ENCODE assay signal across 29 cellular contexts in the genomic region with DNA sequence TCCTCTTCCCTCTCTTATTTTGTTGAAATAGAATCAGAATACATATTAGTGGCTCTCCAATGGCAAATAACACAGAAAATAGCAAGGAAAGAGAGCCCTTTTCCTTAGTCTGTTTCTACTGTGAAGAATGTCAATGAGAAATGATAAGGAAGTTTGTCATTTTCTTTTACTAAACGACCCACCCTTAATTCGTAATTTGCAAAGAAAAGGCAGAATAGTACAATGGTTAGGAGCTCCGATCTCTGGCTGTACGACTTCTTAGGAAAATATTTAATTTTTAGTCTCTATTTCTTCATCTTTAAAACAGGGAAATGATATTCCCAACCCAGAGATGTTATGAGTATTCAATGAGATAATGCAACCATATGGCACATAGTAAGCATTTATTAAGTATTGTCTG. TPM values are rescaled to one million over a fixed set of nuclear protein-coding genes. Genes with fewer than 3 reads are reported as not detected.
"Had no signal": no experiment of that assay in that cellular context is flagged by ENCODE, and none has a peak within 500 bp of the region (broad histone marks: within the 10 kb centered on the region; RNA-seq: fewer than 3 reads in every experiment).

No MANE protein-coding gene starts in this region.

- H3K4me3 ChIP-seq: lower lobe of right lung, mucosa of descending colon, right atrium auricular region, vagina had no signal

- ATAC-seq: activated T-cell treated with anti-CD3 and anti-CD28 coated beads, Interleukin-2, amount 50 U/mL, for 4 hours; left lobe of liver; lower lobe of right lung; mucosa of descending colon; stimulated activated effector memory CD8-positive, alpha-beta T cell treated with anti-CD3 and anti-CD28 coated beads, Interleukin-12 subunit alpha, Interleukin-12 subunit beta, amount 100 ng/mL, for 72 hours had no signal

- H3K36me3 ChIP-seq: lower lobe of right lung, neural progenitor cell, prostate gland, right atrium auricular region, vagina had no signal

- H3K4me1 ChIP-seq: prostate gland had no signal

- FAIRE-seq: bronchial epithelial cell, TTC549 had no signal

- H3K9me3 Mint-ChIP-seq: neural progenitor cell; stimulated activated effector memory CD8-positive, alpha-beta T cell treated with anti-CD3 and anti-CD28 coated beads, Interleukin-12 subunit alpha, Interleukin-12 subunit beta, amount 100 ng/mL, for 72 hours had no signal

- H3K4me3 Mint-ChIP-seq: activated naive CD4-positive, alpha-beta T cell treated with anti-CD3 and anti-CD28 coated beads, Interleukin-2, amount 10 ng/mL, durations not matched to agents 7 days and 5 days; activated T-cell treated with anti-CD3 and anti-CD28 coated beads, Interleukin-2, amount 50 U/mL, for 4 hours; immature natural killer cell; naive B cell; stimulated activated effector memory CD8-positive, alpha-beta T cell treated with anti-CD3 and anti-CD28 coated beads, Interleukin-12 subunit alpha, Interleukin-12 subunit beta, amount 100 ng/mL, for 72 hours had no signal

- H3K27ac ChIP-seq: coronary artery, epithelial cell of prostate, lower lobe of right lung, neural progenitor cell, right atrium auricular region, vagina had no signal

- DNase-seq: activated CD4-positive, alpha-beta T cell treated with anti-CD3 and anti-CD28 coated beads for 4 hours; activated CD4-positive, alpha-beta T cell treated with anti-CD3 and anti-CD28 coated beads, Interleukin-2, amount 50 U/mL, for 48 hours; activated CD8-positive, alpha-beta memory T cell treated with anti-CD3 and anti-CD28 coated beads, Interleukin-2, amount 50 U/mL, for 48 hours; activated effector memory CD4-positive, alpha-beta T cell treated with anti-CD3 and anti-CD28 coated beads, Interleukin-2, amount 50 U/mL, for 16 hours; activated naive CD4-positive, alpha-beta T cell treated with anti-CD3 and anti-CD28 coated beads, Interleukin-2, amount 10 ng/mL, durations not matched to agents 7 days and 5 days; activated T-cell treated with anti-CD3 and anti-CD28 coated beads, Interleukin-2, amount 50 U/mL, for 4 hours; amygdala; cerebellar nuclear complex; foreskin fibroblast; immature natural killer cell; lower lobe of right lung; mesendoderm; mucosa of descending colon; naive B cell; stimulated activated CD4-positive, alpha-beta T cell treated with anti-CD3 and anti-CD28 coated beads, Interleukin-2, amount 100 ng/mL, for 24 hours; trophoblast cell had no signal

- H3K36me3 Mint-ChIP-seq: neural progenitor cell had no signal

- H3K9me3 ChIP-seq: lower lobe of right lung, mucosa of descending colon, prostate gland, vagina had no signal

- H3K27ac Mint-ChIP-seq: activated naive CD4-positive, alpha-beta T cell treated with anti-CD3 and anti-CD28 coated beads, Interleukin-2, amount 10 ng/mL, durations not matched to agents 7 days and 5 days; immature natural killer cell; naive B cell; neural progenitor cell; stimulated activated effector memory CD8-positive, alpha-beta T cell treated with anti-CD3 and anti-CD28 coated beads, Interleukin-12 subunit alpha, Interleukin-12 subunit beta, amount 100 ng/mL, for 72 hours had no signal

RNA-seq across cellular contexts. Expression of a gene that starts 6.0 kb away (rescaled TPM):
- total RNA-seq: activated CD8-positive, alpha-beta memory T cell treated with anti-CD3 and anti-CD28 coated beads for 36 hours; left lobe of liver; omental fat pad; right atrium auricular region; temporal lobe had no signal
